In genomic region chr2:69827796-69828540, GRCh38 we compare ENCODE assay signal across 14 cellular contexts. TPM values are rescaled to one million over a fixed set of nuclear protein-coding genes. Genes with fewer than 3 reads are reported as not detected.
DNase-seq lines count a peak whose midpoint lies in the region; ATAC-seq, FAIRE-seq and TF ChIP-seq lines count a peak whose summit lies in the region.
"Had no signal": no experiment of that assay in that cellular context is flagged by ENCODE, and none has a peak within 500 bp of the region (broad histone marks: within the 10 kb centered on the region; RNA-seq: fewer than 3 reads in every experiment).

No MANE protein-coding gene starts in this region.

- CTCF ChIA-PET in HCT116 (lab: Charles Lee), result interaction anchor here (3.5 kb wide), 2 partner anchors 11 to 103 kb away, joined by 11 to 19 read pairs; no protein-coding TSS in a partner anchor

- no peak for FAIRE-seq in GM19239 (lab: Jason Lieb, UNC)
- FAIRE-seq: GM12892, RCC 7860 had no signal

- ATAC-seq in HCT116 (no peak), HG03565 (IDR thresholded peaks at IDR 0.05; ENCODE audit: unreplicated experiment) (no peak), GM21619 (IDR thresholded peaks at IDR 0.05; ENCODE audit: unreplicated experiment) (no peak)
- no peak for ATAC-seq in activated T-helper 17 cell treated with anti-CD3 and anti-CD28 coated beads, Interleukin-2, amount 50 U/mL, for 72 hours (replicated peaks)

- no peak for TF ChIP-seq RAD21 in HCT116 (IDR thresholded peaks at IDR 0.05; ENCODE audit: low read depth)

- peaks cover 0 to 3% of the 10 kb centered on the region in 2 experiments; a peak in 1 of 4 replicates for H3K36me3 ChIP-seq in HCT116 (ENCODE audit: control insufficient read depth in 1 of 2, insufficient read depth in 2 of 2, low read length in 2 of 2)
- peaks cover 9% of the 10 kb centered on the region for H3K36me3 ChIP-seq in iPS-20b (ENCODE audit: insufficient read depth, low read depth, low read length)

- H3K27ac Mint-ChIP-seq in activated T-helper 17 cell treated with anti-CD3 and anti-CD28 coated beads, Interleukin-2, amount 50 U/mL, for 72 hours, result peak overlapping the region; percentile 90

- H3K9me3 Mint-ChIP-seq in activated T-helper 17 cell treated with anti-CD3 and anti-CD28 coated beads, Interleukin-2, amount 50 U/mL, for 72 hours, result no peaks in the 10 kb centered on the region

- H3K27ac ChIP-seq in 22Rv1 (peak overlapping the region; percentile 80), HCT116 (ENCODE audit: low read depth, low read length) (peak overlapping the region; percentile 73; the same call in 1 of the 2 replicates), iPS-20b (ENCODE audit: low read length) (no peak overlapping the region)

- H3K4me3 ChIP-seq in HCT116 (replicated peaks in 1 of 2; ENCODE audit: low read depth in 1 of 2, low read length in 2 of 2), result no peak overlapping the region
- peak overlapping the region; percentile 88; the same call in 1 of the 2 replicates for H3K4me3 ChIP-seq in iPS-20b (ENCODE audit: low read length)

- POLR2A ChIA-PET in HCT116 (lab: Charles Lee), result no interaction called here

- no peak for TF ChIP-seq CTCF in 22Rv1 (IDR thresholded peaks at IDR 0.05)
- no peak for TF ChIP-seq CTCF in HCT116 (IDR thresholded peaks at IDR 0.05 in 2 of 3, conservative IDR thresholded peaks at IDR 0.05 in 1 of 3; ENCODE audit: borderline replicate concordance in 1 of 3, insufficient read depth in 1 of 3, low read depth in 2 of 3, low read length in 2 of 3)

- H3K4me3 Mint-ChIP-seq in activated T-helper 17 cell treated with anti-CD3 and anti-CD28 coated beads, Interleukin-2, amount 50 U/mL, for 72 hours, result peak overlapping the region; percentile 90

- H2AFZ ChIP-seq in HCT116 (ENCODE audit: low read depth, low read length, poor library complexity, severe bottlenecking), result no peak overlapping the region

- H3K4me2 ChIP-seq in HCT116 (ENCODE audit: low read length), result peak overlapping the region; percentile 78; the same call in 1 of the 2 replicates

- intact Hi-C loops in HCT116 (cut with micrococcal nuclease), result no loop called here

- no peaks in the 10 kb centered on the region for H3K9me2 ChIP-seq in HCT116 (ENCODE audit: insufficient read depth)

- RAD21 ChIA-PET in HCT116 (lab: Charles Lee; ENCODE audit: low non-redundant PET in 1 of 2, low total read pairs in 2 of 2, uncharacterized antibody in 2 of 2, unreplicated experiment in 2 of 2), result interaction anchor here (1.4 kb wide), 2 partner anchors 103 kb away, joined by 4 to 5 read pairs; no protein-coding TSS in a partner anchor

- H3K4me1 Mint-ChIP-seq in activated T-helper 17 cell treated with anti-CD3 and anti-CD28 coated beads, Interleukin-2, amount 50 U/mL, for 72 hours, result peaks cover 22% of the 10 kb centered on the region

- peaks cover 34% of the 10 kb centered on the region for H3K79me2 ChIP-seq in HCT116 (ENCODE audit: insufficient read depth, low read length)

- no peaks in the 10 kb centered on the region for H3K27me3 Mint-ChIP-seq in activated T-helper 17 cell treated with anti-CD3 and anti-CD28 coated beads, Interleukin-2, amount 50 U/mL, for 72 hours

- TF ChIP-seq POLR2A in HCT116 (IDR thresholded peaks at IDR 0.05; ENCODE audit: borderline replicate concordance, extremely low read depth, insufficient read depth, insufficient read length), result no peak

- DNase-seq in HCT116 (ENCODE audit: low read depth, low spot score), result no peak
- DNase-seq in NCI-H69 (lab: John Stamatoyannopoulos, UW), result no peak
- DNase-seq in GM19239 (ENCODE audit: insufficient read length, low spot score), result no peak
- DNase-seq: COR-L47, cortex of kidney, NCI-H1105 treated with DMSO at 0.1 percent for 48 hours had no signal

- no TSS peak for BruUV-seq in HCT116 (replicated peaks; lab: Mats Ljungman, UMichigan)

- H3K27me3 ChIP-seq in HCT116 (ENCODE audit: insufficient read depth, low read length) (no peaks in the 10 kb centered on the region), iPS-20b (ENCODE audit: insufficient read depth, low read length) (no peaks in the 10 kb centered on the region)

- H4K20me1 ChIP-seq in HCT116 (ENCODE audit: insufficient read depth), result no peaks in the 10 kb centered on the region

- H3K9me3 ChIP-seq in HCT116 (ENCODE audit: control insufficient read depth in 1 of 2, insufficient read depth in 1 of 2, low read depth in 1 of 2, low read length in 2 of 2), result no peaks in the 10 kb centered on the region
- no peaks in the 10 kb centered on the region for H3K9me3 ChIP-seq in iPS-20b (ENCODE audit: insufficient read depth, low read depth, low read length)
- H3K9me3 ChIP-seq: psoas muscle had no signal

- peaks cover 28% of the 10 kb centered on the region for H3K36me3 Mint-ChIP-seq in activated T-helper 17 cell treated with anti-CD3 and anti-CD28 coated beads, Interleukin-2, amount 50 U/mL, for 72 hours (ENCODE audit: low read depth)

- H3K9ac ChIP-seq in HCT116 (ENCODE audit: low read length) (no peak overlapping the region), iPS-20b (ENCODE audit: low read depth, low read length) (peak overlapping the region; percentile 88; the same call in 1 of the 2 replicates)

- H3K4me1 ChIP-seq in HCT116 (ENCODE audit: control insufficient read depth in 1 of 2, insufficient read depth in 2 of 2, low read length in 2 of 2), result peaks cover 10 to 16% of the 10 kb centered on the region in 2 experiments; a peak in 3 of 4 replicates
- H3K4me1 ChIP-seq in iPS-20b (ENCODE audit: insufficient read depth, low read length), result peaks cover 7% of the 10 kb centered on the region

TF ChIP-seq in HCT116, 20 proteins besides CTCF, POLR2A, EP300 and RAD21:
- TF ChIP-seq ZBTB33 (IDR thresholded peaks at IDR 0.05; ENCODE audit: extremely low read depth, insufficient replicate concordance, low read length) (no peak), POLR2AphosphoS5 (IDR thresholded peaks at IDR 0.05; ENCODE audit: low read depth, low read length) (no peak), ZFX (IDR thresholded peaks at IDR 0.05) (no peak), ZNF274 (IDR thresholded peaks at IDR 0.05; ENCODE audit: low read depth, low read length) (no peak), ATF3 (IDR thresholded peaks at IDR 0.05) (no peak), REST (IDR thresholded peaks at IDR 0.05; ENCODE audit: low read depth) (no peak), JUND (IDR thresholded peaks at IDR 0.05) (no peak), CEBPB (IDR thresholded peaks at IDR 0.05; ENCODE audit: low read depth) (no peak), SIN3A (IDR thresholded peaks at IDR 0.05; ENCODE audit: low read depth) (no peak), EGR1 (IDR thresholded peaks at IDR 0.05; ENCODE audit: low read depth) (no peak), CBX3 (IDR thresholded peaks at IDR 0.05; ENCODE audit: low read depth) (no peak), FOSL1 (IDR thresholded peaks at IDR 0.05; ENCODE audit: low read depth) (no peak), TCF7L2 (IDR thresholded peaks at IDR 0.05; ENCODE audit: borderline replicate concordance, extremely low read depth, insufficient read depth, insufficient read length) (no peak), EZH2 (IDR thresholded peaks at IDR 0.05) (no peak), YY1 (IDR thresholded peaks at IDR 0.05; ENCODE audit: extremely low read depth, insufficient replicate concordance, low read depth, low read length) (no peak)

RNA-seq across cellular contexts. Expression of gene GMCL1, which starts 1.5 kb away (rescaled TPM):
- total RNA-seq in HCT116 (2021; ENCODE audit: unreplicated experiment), result 16.7 TPM
- polyA plus RNA-seq in HCT116 (2012), result 5.1 and 6.9 TPM in 2 replicates
- total RNA-seq in activated T-helper 17 cell treated with anti-CD3 and anti-CD28 coated beads, Interleukin-2, amount 50 U/mL, for 72 hours, result 10 to 100 TPM; 20.8 to 24.1 TPM
